In genomic region chr6:1235825-1236224, GRCh38 we compare ENCODE assay signal across 24 cellular contexts.
"Had no signal": no experiment of that assay in that cellular context is flagged by ENCODE, and none has a peak within 500 bp of the region (broad histone marks: within the 10 kb centered on the region; RNA-seq: fewer than 3 reads in every experiment).

No MANE protein-coding gene starts in this region.

- H3K36me3 ChIP-seq: left lung, lower lobe of right lung, neural progenitor cell, ovary, sigmoid colon, spleen, tibial nerve, upper lobe of left lung had no signal

- H3K4me3 ChIP-seq: left lung, lower lobe of right lung, neural progenitor cell, ovary, sigmoid colon, spleen, tibial nerve, upper lobe of left lung had no signal

- H3K9ac ChIP-seq: neural progenitor cell had no signal

- H3K4me1 Mint-ChIP-seq: mesothelial cell of epicardium; naive B cell; natural killer cell; nephron progenitor cell; stimulated activated memory B cell treated with anti-CD40 and anti-IgM and Interleukin-4, amounts not matched to agents 10 μg/mL and 1 μg/mL and 100 μg/mL, for 72 hours; stimulated activated naive CD8-positive, alpha-beta T cell treated with anti-CD3 and anti-CD28 coated beads, Interleukin-15, amount 100 ng/mL, for 72 hours had no signal

- H3K4me2 ChIP-seq: neural progenitor cell had no signal

- H3K27ac ChIP-seq: left lung, lower lobe of right lung, neural progenitor cell, ovary, sigmoid colon, spleen, tibial nerve, upper lobe of left lung had no signal

- ATAC-seq: left colon; left lung; lower lobe of right lung; natural killer cell; right cardiac atrium; stimulated activated memory B cell treated with anti-CD40 and anti-IgM and Interleukin-4, amounts not matched to agents 10 μg/mL and 1 μg/mL and 100 μg/mL, for 72 hours; stimulated activated naive CD8-positive, alpha-beta T cell treated with anti-CD3 and anti-CD28 coated beads, Interleukin-15, amount 100 ng/mL, for 72 hours had no signal

- H2AFZ ChIP-seq: neural progenitor cell had no signal

- FAIRE-seq: keratinocyte, small intestine had no signal

- H3K27ac Mint-ChIP-seq: mesothelial cell of epicardium; naive B cell; natural killer cell; nephron progenitor cell; neural progenitor cell; progenitor cell of endocrine pancreas; stimulated activated memory B cell treated with anti-CD40 and anti-IgM and Interleukin-4, amounts not matched to agents 10 μg/mL and 1 μg/mL and 100 μg/mL, for 72 hours; stimulated activated naive CD8-positive, alpha-beta T cell treated with anti-CD3 and anti-CD28 coated beads, Interleukin-15, amount 100 ng/mL, for 72 hours had no signal

- H3K9me3 ChIP-seq: left lung, lower lobe of right lung, ovary, sigmoid colon, spleen, tibial nerve, upper lobe of left lung had no signal

- H3K36me3 Mint-ChIP-seq: mesothelial cell of epicardium; naive B cell; natural killer cell; neural progenitor cell; stimulated activated memory B cell treated with anti-CD40 and anti-IgM and Interleukin-4, amounts not matched to agents 10 μg/mL and 1 μg/mL and 100 μg/mL, for 72 hours had no signal

- H3K9me3 Mint-ChIP-seq: mesothelial cell of epicardium; natural killer cell; nephron progenitor cell; stimulated activated memory B cell treated with anti-CD40 and anti-IgM and Interleukin-4, amounts not matched to agents 10 μg/mL and 1 μg/mL and 100 μg/mL, for 72 hours; stimulated activated naive CD8-positive, alpha-beta T cell treated with anti-CD3 and anti-CD28 coated beads, Interleukin-15, amount 100 ng/mL, for 72 hours had no signal

- H3K4me3 Mint-ChIP-seq: mesothelial cell of epicardium; naive B cell; natural killer cell; nephron progenitor cell; neural progenitor cell; stimulated activated memory B cell treated with anti-CD40 and anti-IgM and Interleukin-4, amounts not matched to agents 10 μg/mL and 1 μg/mL and 100 μg/mL, for 72 hours; stimulated activated naive CD8-positive, alpha-beta T cell treated with anti-CD3 and anti-CD28 coated beads, Interleukin-15, amount 100 ng/mL, for 72 hours had no signal

- DNase-seq: hippocampal formation; left colon; left lung; lower lobe of right lung; mesendoderm; naive B cell; natural killer cell; nephron progenitor cell; ovary; right cardiac atrium; sigmoid colon; small intestine; spleen; stimulated activated CD4-positive, alpha-beta T cell treated with anti-CD3 and anti-CD28 coated beads, Interleukin-4, amount 100 ng/mL, for 24 hours; stimulated activated naive CD4-positive, alpha-beta T cell treated with Interleukin-2 at 50 U/mL for 16 hours; stimulated activated naive CD8-positive, alpha-beta T cell treated with anti-CD3 and anti-CD28 coated beads, Interleukin-15, amount 100 ng/mL, for 72 hours; substantia nigra; upper lobe of left lung had no signal

- H3K4me1 ChIP-seq: left lung, lower lobe of right lung, neural progenitor cell, spleen, tibial nerve, upper lobe of left lung had no signal

- H3K27me3 ChIP-seq: neural progenitor cell, ovary, tibial nerve, upper lobe of left lung had no signal
